Comparison of ENCODE assay signal across 14 cellular contexts in the genomic region with DNA sequence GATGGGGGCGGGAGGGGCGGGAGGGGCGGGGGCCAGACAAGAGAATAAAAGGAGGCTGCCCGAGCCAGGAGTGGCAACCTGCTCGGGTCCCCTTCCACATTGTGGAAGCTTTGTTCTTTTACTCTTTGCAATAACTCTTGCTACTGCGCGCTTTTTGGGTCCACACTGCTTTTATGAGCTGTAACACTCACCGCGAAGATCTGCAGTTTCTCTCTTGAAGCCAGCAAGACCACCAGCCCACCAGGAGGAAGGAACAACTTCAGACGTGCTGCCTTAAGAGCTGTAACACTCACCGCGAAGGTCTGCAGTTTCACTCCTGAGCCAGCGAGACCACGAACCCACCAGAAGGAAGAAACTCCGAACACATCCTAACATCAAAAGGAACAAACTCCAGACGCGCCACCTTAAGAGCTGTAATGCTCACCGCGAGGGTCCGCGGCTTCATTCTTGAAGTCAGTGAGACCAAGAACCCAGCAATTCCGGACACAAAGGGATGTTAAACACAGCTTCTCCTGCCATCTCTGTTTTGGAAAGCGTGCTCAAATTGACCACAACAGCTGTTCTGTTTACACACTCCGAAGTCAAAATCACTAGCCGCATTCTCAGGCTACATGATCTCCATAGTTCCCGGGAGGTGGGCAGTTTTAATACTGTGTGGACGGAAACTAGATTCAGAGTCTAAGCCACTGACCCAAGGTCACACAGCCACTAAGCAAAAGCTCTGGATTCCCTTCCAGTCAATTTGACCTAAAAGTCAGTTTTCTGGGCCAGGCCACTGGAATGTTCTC. TPM values are rescaled to one million over a fixed set of nuclear protein-coding genes. Genes with fewer than 3 reads are reported as not detected.
DNase-seq lines count a peak whose midpoint lies in the region; ATAC-seq and TF ChIP-seq lines count a peak whose summit lies in the region.
"Not testable (repeated sequence)": the region's sequence is repeated elsewhere in the genome, so short reads cannot be mapped to it uniquely, and the experiment has no call there.
"Had no signal": no experiment of that assay in that cellular context is flagged by ENCODE, and none has a peak within 500 bp of the region (broad histone marks: within the 10 kb centered on the region; RNA-seq: fewer than 3 reads in every experiment).

No MANE protein-coding gene starts in this region.

- H3K36me3 Mint-ChIP-seq in activated CD4-positive, alpha-beta T cell treated with anti-CD3 and anti-CD28 coated beads for 36 hours (ENCODE audit: low read depth); activated naive CD8-positive, alpha-beta T cell treated with anti-CD3 and anti-CD28 coated beads, Interleukin-2, amount 50 U/mL, for 24 hours (ENCODE audit: low read depth); nephron progenitor cell (ENCODE audit: low read depth); stimulated activated effector memory CD8-positive, alpha-beta T cell treated with anti-CD3 and anti-CD28 coated beads, Interleukin-12 subunit alpha, Interleukin-12 subunit beta, amount 100 ng/mL, for 72 hours: not testable (repeated sequence)

- TF ChIP-seq CTCF in nephron progenitor cell (IDR thresholded peaks at IDR 0.05): not testable (repeated sequence)

- H3K9me3 ChIP-seq in KOPT-K1 (ENCODE audit: insufficient read depth, low read length, poor library complexity, severe bottlenecking): not testable (repeated sequence)

- peak overlapping the region; percentile 42 for H3K27ac ChIP-seq in KOPT-K1 (ENCODE audit: low read depth, low read length, poor library complexity, severe bottlenecking)

- H3K36me3 ChIP-seq in KOPT-K1 (ENCODE audit: insufficient read depth, low read length): not testable (repeated sequence)

- not testable (repeated sequence) for H3K9me3 Mint-ChIP-seq in activated CD4-positive, alpha-beta T cell treated with anti-CD3 and anti-CD28 coated beads for 36 hours (ENCODE audit: low read depth); activated naive CD8-positive, alpha-beta T cell treated with anti-CD3 and anti-CD28 coated beads, Interleukin-2, amount 50 U/mL, for 24 hours; nephron progenitor cell; stimulated activated effector memory CD8-positive, alpha-beta T cell treated with anti-CD3 and anti-CD28 coated beads, Interleukin-12 subunit alpha, Interleukin-12 subunit beta, amount 100 ng/mL, for 72 hours

- H3K27me3 Mint-ChIP-seq in activated CD4-positive, alpha-beta T cell treated with anti-CD3 and anti-CD28 coated beads for 36 hours; activated naive CD8-positive, alpha-beta T cell treated with anti-CD3 and anti-CD28 coated beads, Interleukin-2, amount 50 U/mL, for 24 hours; nephron progenitor cell (ENCODE audit: low read depth, poor library complexity): not testable (repeated sequence)

- intact Hi-C loops in activated CD4-positive, alpha-beta T cell treated with anti-CD3 and anti-CD28 coated beads for 36 hours (cut with DNase I, micrococcal nuclease): loop anchor here in 1 of 2 experiments (1.0 kb wide), 1 partner anchor 14 kb away; no protein-coding TSS in a partner anchor

- peaks cover 49% of the 10 kb centered on the region for H3K4me1 Mint-ChIP-seq in activated CD4-positive, alpha-beta T cell treated with anti-CD3 and anti-CD28 coated beads for 36 hours
- peaks cover 43% of the 10 kb centered on the region for H3K4me1 Mint-ChIP-seq in activated naive CD8-positive, alpha-beta T cell treated with anti-CD3 and anti-CD28 coated beads, Interleukin-2, amount 50 U/mL, for 24 hours
- peaks cover 19% of the 10 kb centered on the region for H3K4me1 Mint-ChIP-seq in nephron progenitor cell
- H3K4me1 Mint-ChIP-seq in stimulated activated effector memory CD8-positive, alpha-beta T cell treated with anti-CD3 and anti-CD28 coated beads, Interleukin-12 subunit alpha, Interleukin-12 subunit beta, amount 100 ng/mL, for 72 hours: peaks cover 48% of the 10 kb centered on the region

- CTCF ChIA-PET in activated CD4-positive, alpha-beta T cell treated with anti-CD3 and anti-CD28 coated beads for 36 hours (lab: Charles Lee): interaction anchor here (0.6 to 1.6 kb wide), 8 partner anchors 9 to 85 kb away, joined by 3 to 5 read pairs (median 4); partner anchors contain the start of gene PLAAT4

- H3K27ac Mint-ChIP-seq in activated CD4-positive, alpha-beta T cell treated with anti-CD3 and anti-CD28 coated beads for 36 hours: peak overlapping the region; percentile 85
- H3K27ac Mint-ChIP-seq in activated naive CD8-positive, alpha-beta T cell treated with anti-CD3 and anti-CD28 coated beads, Interleukin-2, amount 50 U/mL, for 24 hours: peak overlapping the region; percentile 88
- peak overlapping the region; percentile 71 for H3K27ac Mint-ChIP-seq in nephron progenitor cell
- H3K27ac Mint-ChIP-seq in stimulated activated effector memory CD8-positive, alpha-beta T cell treated with anti-CD3 and anti-CD28 coated beads, Interleukin-12 subunit alpha, Interleukin-12 subunit beta, amount 100 ng/mL, for 72 hours: peak overlapping the region; percentile 93

- not testable (repeated sequence) for ATAC-seq in activated CD4-positive, alpha-beta T cell treated with anti-CD3 and anti-CD28 coated beads for 36 hours
- ATAC-seq in activated naive CD8-positive, alpha-beta T cell treated with anti-CD3 and anti-CD28 coated beads, Interleukin-2, amount 50 U/mL, for 24 hours: peak; percentile 5
- ATAC-seq in left lobe of liver: peak; percentile 16
- ATAC-seq in stimulated activated effector memory CD8-positive, alpha-beta T cell treated with anti-CD3 and anti-CD28 coated beads, Interleukin-12 subunit alpha, Interleukin-12 subunit beta, amount 100 ng/mL, for 72 hours: peak; percentile 12

- DNase-seq in activated CD4-positive, alpha-beta T cell treated with anti-CD3 and anti-CD28 coated beads for 36 hours: peak; percentile 38
- peak; percentile 48 to 58 for DNase-seq in activated T-cell treated with anti-CD3 and anti-CD28 coated beads, Interleukin-2, amount 50 U/mL, for 48 hours
- DNase-seq in activated naive CD8-positive, alpha-beta T cell treated with anti-CD3 and anti-CD28 coated beads, Interleukin-2, amount 50 U/mL, for 24 hours: peak; percentile 40
- peak; percentile 18 for DNase-seq in left lobe of liver (ENCODE audit: low spot score)
- DNase-seq in nephron progenitor cell: not testable (repeated sequence)
- DNase-seq in stimulated activated effector memory CD8-positive, alpha-beta T cell treated with anti-CD3 and anti-CD28 coated beads, Interleukin-12 subunit alpha, Interleukin-12 subunit beta, amount 100 ng/mL, for 72 hours (ENCODE audit: low spot score in 2 of 2): peak in 1 of 2 donors; percentile 73

- POLR2A ChIA-PET in activated CD4-positive, alpha-beta T cell treated with anti-CD3 and anti-CD28 coated beads for 36 hours (lab: Charles Lee): interaction anchor here (1.3 to 1.5 kb wide), 2 partner anchors 14 to 16 kb away, joined by 3 to 8 read pairs; partner anchors contain the start of gene PLAAT4

- H3K4me3 Mint-ChIP-seq in activated CD4-positive, alpha-beta T cell treated with anti-CD3 and anti-CD28 coated beads for 36 hours: peak overlapping the region; percentile 61
- H3K4me3 Mint-ChIP-seq in activated naive CD8-positive, alpha-beta T cell treated with anti-CD3 and anti-CD28 coated beads, Interleukin-2, amount 50 U/mL, for 24 hours: peak overlapping the region; percentile 73
- H3K4me3 Mint-ChIP-seq in nephron progenitor cell: not testable (repeated sequence)
- peak overlapping the region; percentile 76 for H3K4me3 Mint-ChIP-seq in stimulated activated effector memory CD8-positive, alpha-beta T cell treated with anti-CD3 and anti-CD28 coated beads, Interleukin-12 subunit alpha, Interleukin-12 subunit beta, amount 100 ng/mL, for 72 hours

RNA-seq across cellular contexts. Expression of gene PLAAT2, which starts 11.9 kb away (rescaled TPM):
- not detected for total RNA-seq in activated CD4-positive, alpha-beta T cell treated with anti-CD3 and anti-CD28 coated beads for 36 hours
- total RNA-seq in left lobe of liver: 1.2 TPM
- total RNA-seq: chondrocyte, left ventricle myocardium superior, mesothelial cell of epicardium, SK-MEL-5 had no signal

RNA-seq across cellular contexts. Expression of gene PLAAT4, which starts 14.7 kb away (rescaled TPM):
- 10 to 100 TPM; 16.8 to 18.7 TPM for total RNA-seq in activated CD4-positive, alpha-beta T cell treated with anti-CD3 and anti-CD28 coated beads for 36 hours
- 47.6 TPM for total RNA-seq in left lobe of liver
- total RNA-seq: SK-MEL-5 had no signal

RNA-seq across cellular contexts. Expression of gene LGALS12, which starts 45.4 kb away (rescaled TPM):
- total RNA-seq in activated CD4-positive, alpha-beta T cell treated with anti-CD3 and anti-CD28 coated beads for 36 hours: not detected
- total RNA-seq in left lobe of liver: not detected
- total RNA-seq: chondrocyte, epithelial cell of proximal tubule, prostate gland, SK-MEL-5, ureter had no signal
